Comparison of ENCODE assay signal across 1 cellular context in genomic region chr1:231397882-231398671, GRCh38.
TF ChIP-seq lines count a peak whose summit lies in the region.

No MANE protein-coding gene starts in this region.

TF ChIP-seq in K562, 482 proteins besides CTCF, POLR2A, EP300 and RAD21:
- no peak for TF ChIP-seq ARNT (IDR thresholded peaks at IDR 0.05)
- TF ChIP-seq, protein P1, sequence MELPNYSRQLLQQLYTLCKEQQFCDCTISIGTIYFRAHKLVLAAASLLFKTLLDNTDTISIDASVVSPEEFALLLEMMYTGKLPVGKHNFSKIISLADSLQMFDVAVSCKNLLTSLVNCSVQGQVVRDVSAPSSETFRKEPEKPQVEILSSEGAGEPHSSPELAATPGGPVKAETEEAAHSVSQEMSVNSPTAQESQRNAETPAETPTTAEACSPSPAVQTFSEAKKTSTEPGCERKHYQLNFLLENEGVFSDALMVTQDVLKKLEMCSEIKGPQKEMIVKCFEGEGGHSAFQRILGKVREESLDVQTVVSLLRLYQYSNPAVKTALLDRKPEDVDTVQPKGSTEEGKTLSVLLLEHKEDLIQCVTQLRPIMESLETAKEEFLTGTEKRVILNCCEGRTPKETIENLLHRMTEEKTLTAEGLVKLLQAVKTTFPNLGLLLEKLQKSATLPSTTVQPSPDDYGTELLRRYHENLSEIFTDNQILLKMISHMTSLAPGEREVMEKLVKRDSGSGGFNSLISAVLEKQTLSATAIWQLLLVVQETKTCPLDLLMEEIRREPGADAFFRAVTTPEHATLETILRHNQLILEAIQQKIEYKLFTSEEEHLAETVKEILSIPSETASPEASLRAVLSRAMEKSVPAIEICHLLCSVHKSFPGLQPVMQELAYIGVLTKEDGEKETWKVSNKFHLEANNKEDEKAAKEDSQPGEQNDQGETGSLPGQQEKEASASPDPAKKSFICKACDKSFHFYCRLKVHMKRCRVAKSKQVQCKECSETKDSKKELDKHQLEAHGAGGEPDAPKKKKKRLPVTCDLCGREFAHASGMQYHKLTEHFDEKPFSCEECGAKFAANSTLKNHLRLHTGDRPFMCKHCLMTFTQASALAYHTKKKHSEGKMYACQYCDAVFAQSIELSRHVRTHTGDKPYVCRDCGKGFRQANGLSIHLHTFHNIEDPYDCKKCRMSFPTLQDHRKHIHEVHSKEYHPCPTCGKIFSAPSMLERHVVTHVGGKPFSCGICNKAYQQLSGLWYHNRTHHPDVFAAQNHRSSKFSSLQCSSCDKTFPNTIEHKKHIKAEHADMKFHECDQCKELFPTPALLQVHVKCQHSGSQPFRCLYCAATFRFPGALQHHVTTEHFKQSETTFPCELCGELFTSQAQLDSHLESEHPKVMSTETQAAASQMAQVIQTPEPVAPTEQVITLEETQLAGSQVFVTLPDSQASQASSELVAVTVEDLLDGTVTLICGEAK (IDR thresholded peaks at IDR 0.05): peak; percentile 91
- TF ChIP-seq, protein P1 (CRISPR knock-in tag; IDR thresholded peaks at IDR 0.05): peak; percentile 61
